21 cellular contexts compared by ENCODE assay signal in genomic region chr14:92417759-92418158, GRCh38.
A peak's percentile ranks its signal among the peaks of the same experiment; 100 is the strongest.
DNase-seq lines count a peak whose midpoint lies in the region; ATAC-seq and TF ChIP-seq lines count a peak whose summit lies in the region.
"Had no signal": no experiment of that assay in that cellular context is flagged by ENCODE, and none has a peak within 500 bp of the region (broad histone marks: within the 10 kb centered on the region; RNA-seq: fewer than 3 reads in every experiment).

No MANE protein-coding gene starts in this region.

- ATAC-seq in naive thymus-derived CD4-positive, alpha-beta T cell = peak; percentile 69
- no peak for ATAC-seq in HG03354 (IDR thresholded peaks at IDR 0.05; ENCODE audit: poor library complexity, severe bottlenecking, unreplicated experiment)
- ATAC-seq: activated CD4-positive, CD25-positive, alpha-beta regulatory T cell treated with anti-CD3 and anti-CD28 coated beads, Interleukin-2, amount 50 U/mL, for 24 hours; activated T-cell treated with anti-CD3 and anti-CD28 coated beads, Interleukin-2, amount 50 U/mL, for 72 hours; CD8-positive, alpha-beta T cell had no signal

- 81% methylated on average over 3 of the region's 3 CpGs for WGBS in esophagus muscularis mucosa

- no peak overlapping the region for H3K27ac ChIP-seq in naive thymus-derived CD4-positive, alpha-beta T cell (ENCODE audit: low read depth, low read length)
- no peak overlapping the region for H3K27ac ChIP-seq in esophagus muscularis mucosa (replicated peaks in 1 of 4)
- H3K27ac ChIP-seq: hepatocyte, prostate gland had no signal

- intact Hi-C loops in CD14-positive monocyte (cut with micrococcal nuclease) = loop anchor here in 1 of 2 donors (5.0 kb wide), 1 partner anchor 35 kb away; no protein-coding TSS in a partner anchor
- intact Hi-C loops in naive thymus-derived CD4-positive, alpha-beta T cell (cut with micrococcal nuclease) = no loop called here
- intact Hi-C loops in esophagus muscularis mucosa (cut with DNase I) = no loop called here

- H3K4me3 Mint-ChIP-seq in CD14-positive monocyte = no peak overlapping the region
- H3K4me3 Mint-ChIP-seq in naive thymus-derived CD4-positive, alpha-beta T cell = no peak overlapping the region
- H3K4me3 Mint-ChIP-seq: activated naive CD4-positive, alpha-beta T cell treated with anti-CD3 and anti-CD28 coated beads, Interleukin-2, amount 50 U/mL, for 24 hours; activated T-cell treated with anti-CD3 and anti-CD28 coated beads, Interleukin-2, amount 50 U/mL, for 72 hours; CD8-positive, alpha-beta T cell; endodermal cell; neural crest cell had no signal

- DNase-seq in CD14-positive monocyte (ENCODE audit: low spot score) (peak; percentile 90), NOMO-1 (lab: John Stamatoyannopoulos, UW; ENCODE audit: unreplicated experiment in 2 of 2) (peak; percentile 62 to 81), fibroblast of villous mesenchyme (ENCODE audit: low read depth) (peak; percentile 60), NCI-H1694 treated with DMSO at 0.1 percent for 48 hours (lab: John Stamatoyannopoulos, UW) (no peak), esophagus muscularis mucosa (ENCODE audit: extremely low spot score) (no peak), epidermal melanocyte (ENCODE audit: insufficient read length, low spot score) (no peak)
- DNase-seq in naive thymus-derived CD4-positive, alpha-beta T cell = no peak
- DNase-seq: activated T-cell treated with anti-CD3 and anti-CD28 coated beads, Interleukin-2, amount 50 U/mL, for 72 hours; CD8-positive, alpha-beta T cell; DMS79; endodermal cell; HCEC 1CT; KBM-7; midbrain; NCI-H524 had no signal

- TF ChIP-seq POLR2A in esophagus muscularis mucosa (IDR thresholded peaks at IDR 0.05; ENCODE audit: low read depth) = no peak

- H3K9me3 ChIP-seq in naive thymus-derived CD4-positive, alpha-beta T cell (ENCODE audit: control insufficient read depth in 2 of 3, low read length in 3 of 3) = no peaks in the 10 kb centered on the region
- no peaks in the 10 kb centered on the region for H3K9me3 ChIP-seq in esophagus muscularis mucosa
- H3K9me3 ChIP-seq: prostate gland had no signal

- peaks cover 13 to 19% of the 10 kb centered on the region in 2 donors for H3K36me3 Mint-ChIP-seq in CD14-positive monocyte
- peaks cover 0 to 7% (median 0%) of the 10 kb centered on the region in 5 donors for H3K36me3 Mint-ChIP-seq in naive thymus-derived CD4-positive, alpha-beta T cell
- H3K36me3 Mint-ChIP-seq: activated naive CD4-positive, alpha-beta T cell treated with anti-CD3 and anti-CD28 coated beads, Interleukin-2, amount 50 U/mL, for 24 hours; CD8-positive, alpha-beta T cell had no signal

- TF ChIP-seq CTCF in CD14-positive monocyte (IDR thresholded peaks at IDR 0.05) = no peak
- no peak for TF ChIP-seq CTCF in fibroblast of villous mesenchyme (IDR thresholded peaks at IDR 0.05; ENCODE audit: insufficient read depth, low read depth, low read length)
- no peak for TF ChIP-seq CTCF in esophagus muscularis mucosa (IDR thresholded peaks at IDR 0.05)

- H3K4me3 ChIP-seq in fibroblast of villous mesenchyme (ENCODE audit: low read depth, low read length) (no peak overlapping the region), esophagus muscularis mucosa (no peak overlapping the region)
- H3K4me3 ChIP-seq in naive thymus-derived CD4-positive, alpha-beta T cell (ENCODE audit: low read length) = no peak overlapping the region
- H3K4me3 ChIP-seq: hepatocyte, prostate gland had no signal

- POLR2A ChIA-PET in naive thymus-derived CD4-positive, alpha-beta T cell (lab: Charles Lee) = interaction anchor here (0.7 kb wide), 1 partner anchor 186 kb away, joined by 4 read pairs; no protein-coding TSS in a partner anchor

- TF ChIP-seq EP300 in esophagus muscularis mucosa (IDR thresholded peaks at IDR 0.05) = no peak

- H3K27me3 Mint-ChIP-seq in CD14-positive monocyte (ENCODE audit: low read depth in 3 of 3) = peaks cover 0 to 4% (median 0%) of the 10 kb centered on the region in 3 donors
- H3K27me3 Mint-ChIP-seq in naive thymus-derived CD4-positive, alpha-beta T cell = peaks cover 0 to 12% (median 7%) of the 10 kb centered on the region in 5 donors
- H3K27me3 Mint-ChIP-seq: activated naive CD4-positive, alpha-beta T cell treated with anti-CD3 and anti-CD28 coated beads, Interleukin-2, amount 50 U/mL, for 24 hours had no signal

- H3K36me3 ChIP-seq in naive thymus-derived CD4-positive, alpha-beta T cell (ENCODE audit: control insufficient read depth in 2 of 3, insufficient read depth in 3 of 3, low read length in 3 of 3) = no peaks in the 10 kb centered on the region
- no peaks in the 10 kb centered on the region for H3K36me3 ChIP-seq in esophagus muscularis mucosa
- H3K36me3 ChIP-seq: prostate gland had no signal

- H3K4me1 Mint-ChIP-seq in CD14-positive monocyte = peaks cover 51% of the 10 kb centered on the region
- H3K4me1 Mint-ChIP-seq in naive thymus-derived CD4-positive, alpha-beta T cell = peaks cover 0 to 4% (median 0%) of the 10 kb centered on the region in 7 donors
- H3K4me1 Mint-ChIP-seq: activated naive CD4-positive, alpha-beta T cell treated with anti-CD3 and anti-CD28 coated beads, Interleukin-2, amount 50 U/mL, for 24 hours; endodermal cell; neural crest cell had no signal

- CTCF ChIA-PET in naive thymus-derived CD4-positive, alpha-beta T cell (lab: Charles Lee) = interaction anchor here (0.6 kb wide), 1 partner anchor 329 kb away, joined by 3 read pairs; no protein-coding TSS in a partner anchor

- peak overlapping the region; percentile 89 to 98 (median 94) for H3K27ac Mint-ChIP-seq in CD14-positive monocyte
- no peak overlapping the region for H3K27ac Mint-ChIP-seq in naive thymus-derived CD4-positive, alpha-beta T cell
- H3K27ac Mint-ChIP-seq: activated naive CD4-positive, alpha-beta T cell treated with anti-CD3 and anti-CD28 coated beads, Interleukin-2, amount 50 U/mL, for 24 hours; activated T-cell treated with anti-CD3 and anti-CD28 coated beads, Interleukin-2, amount 50 U/mL, for 72 hours; CD8-positive, alpha-beta T cell; endodermal cell had no signal

- peaks cover 0 to 12% (median 2%) of the 10 kb centered on the region in 7 donors for H3K9me3 Mint-ChIP-seq in CD14-positive monocyte
- peaks cover 0 to 7% (median 0%) of the 10 kb centered on the region in 11 donors for H3K9me3 Mint-ChIP-seq in naive thymus-derived CD4-positive, alpha-beta T cell
- H3K9me3 Mint-ChIP-seq: activated naive CD4-positive, alpha-beta T cell treated with anti-CD3 and anti-CD28 coated beads, Interleukin-2, amount 50 U/mL, for 24 hours; activated T-cell treated with anti-CD3 and anti-CD28 coated beads, Interleukin-2, amount 50 U/mL, for 72 hours; CD8-positive, alpha-beta T cell had no signal

- no peaks in the 10 kb centered on the region for H3K4me1 ChIP-seq in naive thymus-derived CD4-positive, alpha-beta T cell (ENCODE audit: control insufficient read depth in 2 of 2, insufficient read depth in 2 of 2, low read length in 2 of 2)
- H3K4me1 ChIP-seq in esophagus muscularis mucosa = no peaks in the 10 kb centered on the region
- H3K4me1 ChIP-seq: prostate gland had no signal

- no peaks in the 10 kb centered on the region for H3K27me3 ChIP-seq in naive thymus-derived CD4-positive, alpha-beta T cell (ENCODE audit: control insufficient read depth in 2 of 2, insufficient read depth in 2 of 2, low read length in 2 of 2)
- H3K27me3 ChIP-seq in esophagus muscularis mucosa = no peaks in the 10 kb centered on the region
- H3K27me3 ChIP-seq: hepatocyte had no signal

Comparison
In these comparisons a context has a peak if more than half of its experiments do, and no peak if none do; other contexts are left out.
1. DNase-seq: peak in CD14-positive monocyte (single experiment), NOMO-1 (2 of 2) and fibroblast of villous mesenchyme (single experiment); none in naive thymus-derived CD4-positive, alpha-beta T cell (0 of 9), NCI-H1694 treated with DMSO at 0.1 percent for 48 hours (single experiment), esophagus muscularis mucosa (single experiment) and epidermal melanocyte (single experiment).
2. H3K27ac Mint-ChIP-seq: peak in CD14-positive monocyte (7 of 7); none in naive thymus-derived CD4-positive, alpha-beta T cell (0 of 9).